In genomic region chr13:50123515-50123861, GRCh38 we compare ENCODE assay signal across 1 cellular context.
TF ChIP-seq lines count a peak whose summit lies in the region.

No MANE protein-coding gene starts in this region.

TF ChIP-seq in HepG2, 621 proteins besides CTCF, POLR2A, EP300 and RAD21 (continued from another document):
- TF ChIP-seq ZNF770 (CRISPR knock-in tag; IDR thresholded peaks at IDR 0.05) (0 out of 2 replicates have a peak, but pooled peaks have one; percentile 1), ZMYM2 (CRISPR knock-in tag; IDR thresholded peaks at IDR 0.05) (no peak)
